ENCODE assay signal across 23 cellular contexts in the genomic region with DNA sequence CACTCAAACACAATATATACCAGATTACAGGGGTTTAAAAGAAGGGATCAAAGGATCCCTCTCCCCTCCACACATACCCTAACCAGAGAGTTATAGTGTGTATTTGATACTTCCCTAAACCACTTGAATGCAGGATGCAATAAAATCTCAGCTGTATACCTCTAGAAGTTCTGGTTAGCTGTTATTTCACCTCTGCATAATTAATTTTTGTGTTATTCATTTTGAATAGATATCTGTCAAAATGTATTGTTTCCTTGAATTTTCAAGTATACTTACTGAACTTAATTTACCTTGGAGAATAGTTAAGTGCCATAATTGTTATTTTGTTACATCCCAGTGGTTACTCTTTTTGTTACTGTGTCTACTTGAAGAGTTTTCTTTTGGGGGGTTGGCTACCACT.
"Had no signal": no experiment of that assay in that cellular context is flagged by ENCODE, and none has a peak within 500 bp of the region (broad histone marks: within the 10 kb centered on the region; RNA-seq: fewer than 3 reads in every experiment).

No MANE protein-coding gene starts in this region.

- ATAC-seq: mucosa of descending colon; naive thymus-derived CD4-positive, alpha-beta T cell; natural killer cell treated with Interleukin-12 subunit alpha and Interleukin-12 subunit beta and Interleukin-15 and Interleukin-18, amount 100 ng/mL, for 72 hours; right lobe of liver; stimulated activated memory B cell treated with anti-CD40 and anti-IgM and Interleukin-4, amounts not matched to agents 10 μg/mL and 1 μg/mL and 100 μg/mL, for 72 hours; stimulated activated naive CD8-positive, alpha-beta T cell treated with anti-CD3 and anti-CD28 coated beads, Interleukin-15, amount 100 ng/mL, for 72 hours had no signal

- H3K9me3 Mint-ChIP-seq: natural killer cell treated with Interleukin-12 subunit alpha and Interleukin-12 subunit beta and Interleukin-15 and Interleukin-18, amount 100 ng/mL, for 72 hours had no signal

- H3K27ac ChIP-seq: left ventricle myocardium inferior, ovary, right atrium auricular region, right lobe of liver, tibial nerve, vagina had no signal

- H3K4me3 ChIP-seq: left ventricle myocardium inferior, lung, mucosa of descending colon, ovary, right atrium auricular region, right lobe of liver, smooth muscle cell, tibial nerve, vagina had no signal

- H3K36me3 ChIP-seq: ovary had no signal

- DNase-seq: islet precursor cell; left ventricle myocardium inferior; midbrain; mucosa of descending colon; naive thymus-derived CD4-positive, alpha-beta T cell; ovary; right lobe of liver; stimulated activated CD4-positive, alpha-beta T cell treated with anti-CD3 and anti-CD28 coated beads, Interleukin-1b, Interleukin-23, amount 100 ng/mL, for 48 hours; stimulated activated CD4-positive, alpha-beta T cell treated with anti-CD3 and anti-CD28 coated beads, Interleukin-2, amount 100 ng/mL, for 48 hours; stimulated activated CD4-positive, alpha-beta T cell treated with anti-CD3 and anti-CD28 coated beads, Interleukin-4, amount 100 ng/mL, for 4 hours; stimulated activated CD8-positive, alpha-beta memory T cell treated with anti-CD3 and anti-CD28 coated beads, Interleukin-4, amount 100 ng/mL, for 48 hours; stimulated activated naive CD4-positive, alpha-beta T cell treated with Interleukin-2 at 50 U/mL for 16 hours; stimulated activated naive CD8-positive, alpha-beta T cell treated with anti-CD3 and anti-CD28 coated beads, Interleukin-15, amount 100 ng/mL, for 72 hours; substantia nigra had no signal

- H3K27ac Mint-ChIP-seq: natural killer cell treated with Interleukin-12 subunit alpha and Interleukin-12 subunit beta and Interleukin-15 and Interleukin-18, amount 100 ng/mL, for 72 hours; progenitor cell of endocrine pancreas; stimulated activated memory B cell treated with anti-CD40 and anti-IgM and Interleukin-4, amounts not matched to agents 10 μg/mL and 1 μg/mL and 100 μg/mL, for 72 hours; type B pancreatic cell had no signal

- H3K27me3 Mint-ChIP-seq: naive thymus-derived CD4-positive, alpha-beta T cell; natural killer cell treated with Interleukin-12 subunit alpha and Interleukin-12 subunit beta and Interleukin-15 and Interleukin-18, amount 100 ng/mL, for 72 hours; progenitor cell of endocrine pancreas; stimulated activated memory B cell treated with anti-CD40 and anti-IgM and Interleukin-4, amounts not matched to agents 10 μg/mL and 1 μg/mL and 100 μg/mL, for 72 hours; stimulated activated naive CD8-positive, alpha-beta T cell treated with anti-CD3 and anti-CD28 coated beads, Interleukin-15, amount 100 ng/mL, for 72 hours; type B pancreatic cell had no signal

- H3K9me3 ChIP-seq: left ventricle myocardium inferior, mucosa of descending colon, ovary, right atrium auricular region, right lobe of liver, tibial nerve, vagina had no signal

- H3K4me3 Mint-ChIP-seq: naive thymus-derived CD4-positive, alpha-beta T cell; natural killer cell treated with Interleukin-12 subunit alpha and Interleukin-12 subunit beta and Interleukin-15 and Interleukin-18, amount 100 ng/mL, for 72 hours; stimulated activated memory B cell treated with anti-CD40 and anti-IgM and Interleukin-4, amounts not matched to agents 10 μg/mL and 1 μg/mL and 100 μg/mL, for 72 hours; stimulated activated naive CD8-positive, alpha-beta T cell treated with anti-CD3 and anti-CD28 coated beads, Interleukin-15, amount 100 ng/mL, for 72 hours; type B pancreatic cell had no signal

- H3K4me1 Mint-ChIP-seq: naive thymus-derived CD4-positive, alpha-beta T cell; stimulated activated memory B cell treated with anti-CD40 and anti-IgM and Interleukin-4, amounts not matched to agents 10 μg/mL and 1 μg/mL and 100 μg/mL, for 72 hours; stimulated activated naive CD8-positive, alpha-beta T cell treated with anti-CD3 and anti-CD28 coated beads, Interleukin-15, amount 100 ng/mL, for 72 hours had no signal

- H3K27me3 ChIP-seq: ovary, right atrium auricular region, right lobe of liver, tibial nerve, vagina had no signal

- H3K4me1 ChIP-seq: right lobe of liver, tibial nerve, vagina had no signal
